Comparison of ENCODE assay signal across 26 cellular contexts in genomic region chr6:142367501-142368018, GRCh38.
A peak's percentile ranks its signal among the peaks of the same experiment; 100 is the strongest.
DNase-seq lines count a peak whose midpoint lies in the region; ATAC-seq, FAIRE-seq and TF ChIP-seq lines count a peak whose summit lies in the region.
"Had no signal": no experiment of that assay in that cellular context is flagged by ENCODE, and none has a peak within 500 bp of the region (broad histone marks: within the 10 kb centered on the region; RNA-seq: fewer than 3 reads in every experiment).

No MANE protein-coding gene starts in this region.

- H3K4me2 ChIP-seq in trophoblast cell (ENCODE audit: low read length) = no peak overlapping the region
- H3K4me2 ChIP-seq: BLaER1 treated with 17β-estradiol and CSF1 and Interleukin-3, amounts not matched to agents 10 nM and 100 nM had no signal

- H3K9me3 ChIP-seq in right atrium auricular region (no peaks in the 10 kb centered on the region), adipocyte (ENCODE audit: control insufficient read depth, low read length) (no peaks in the 10 kb centered on the region), trophoblast cell (ENCODE audit: insufficient read depth, low read depth, low read length) (no peaks in the 10 kb centered on the region), A673 (ENCODE audit: low read depth, low read length, poor library complexity, severe bottlenecking) (no peaks in the 10 kb centered on the region), kidney (ENCODE audit: control insufficient read depth in 1 of 2, low read length in 2 of 2) (no peaks in the 10 kb centered on the region)
- H3K9me3 ChIP-seq: ascending aorta; BLaER1 treated with 17β-estradiol and CSF1 and Interleukin-3, amounts not matched to agents 10 nM and 100 nM; Caco-2; prostate gland had no signal

- no peaks in the 10 kb centered on the region for H3K27me3 ChIP-seq in right atrium auricular region
- no peaks in the 10 kb centered on the region for H3K27me3 ChIP-seq in adipocyte (replicated peaks; ENCODE audit: control insufficient read depth, insufficient read depth, low read length)
- H3K27me3 ChIP-seq in trophoblast cell (ENCODE audit: insufficient read depth, low read length) = no peaks in the 10 kb centered on the region
- H3K27me3 ChIP-seq in A673 (replicated peaks; ENCODE audit: insufficient read depth, low read depth, low read length, poor library complexity) = no peaks in the 10 kb centered on the region
- H3K27me3 ChIP-seq: ascending aorta; BLaER1 treated with 17β-estradiol and CSF1 and Interleukin-3, amounts not matched to agents 10 nM and 100 nM; dorsolateral prefrontal cortex had no signal

- ATAC-seq in Right ventricle myocardium superior (ENCODE audit: poor library complexity) = peak; percentile 72
- ATAC-seq: activated T-helper 17 cell treated with anti-CD3 and anti-CD28 coated beads, Interleukin-2, amount 50 U/mL, for 72 hours; stimulated activated memory B cell treated with anti-CD40 and anti-IgM and Interleukin-4, amounts not matched to agents 10 μg/mL and 1 μg/mL and 100 μg/mL, for 72 hours had no signal

- H3K79me1 ChIP-seq in trophoblast cell (ENCODE audit: low read length) = peaks cover under 1% of the 10 kb centered on the region

- no peak overlapping the region for H3K23ac ChIP-seq in trophoblast cell (ENCODE audit: low read length)

- no peak overlapping the region for H4K91ac ChIP-seq in trophoblast cell (ENCODE audit: low read depth, low read length)

- POLR2A ChIA-PET in A673 (lab: Charles Lee; ENCODE audit: low non-redundant PET) = no interaction called here

- peak overlapping the region; percentile 33 for H4K8ac ChIP-seq in trophoblast cell (ENCODE audit: low read depth, low read length)

- H3K36me3 ChIP-seq in right atrium auricular region (no peaks in the 10 kb centered on the region), adipocyte (ENCODE audit: control insufficient read depth, insufficient read depth, low read length, severe bottlenecking) (no peaks in the 10 kb centered on the region), trophoblast cell (ENCODE audit: control insufficient read depth in 1 of 2, insufficient read depth in 2 of 2, low read length in 2 of 2) (peaks cover 0 to 2% of the 10 kb centered on the region in 2 experiments), A673 (ENCODE audit: insufficient read depth, low read length, poor library complexity, severe bottlenecking) (no peaks in the 10 kb centered on the region), kidney (ENCODE audit: control insufficient read depth in 1 of 2, insufficient read depth in 2 of 2, low read length in 2 of 2) (no peaks in the 10 kb centered on the region)
- H3K36me3 ChIP-seq: ascending aorta; BLaER1 treated with 17β-estradiol and CSF1 and Interleukin-3, amounts not matched to agents 10 nM and 100 nM; prostate gland had no signal

- intact Hi-C loops in Right ventricle myocardium superior (cut with DNase I) = no loop called here
- intact Hi-C loops in A673 (cut with micrococcal nuclease; ENCODE audit: unreplicated experiment) = no loop called here
- intact Hi-C loops in kidney (cut with DNase I) = no loop called here

- H2BK12ac ChIP-seq in trophoblast cell (ENCODE audit: low read length) = no peak overlapping the region

- H3K4me1 ChIP-seq in right atrium auricular region (no peaks in the 10 kb centered on the region), adipocyte (ENCODE audit: control insufficient read depth, insufficient read depth, low read length) (peaks cover 7% of the 10 kb centered on the region), trophoblast cell (ENCODE audit: control insufficient read depth in 1 of 2, insufficient read depth in 2 of 2, low read length in 2 of 2) (no peaks in the 10 kb centered on the region), A673 (ENCODE audit: insufficient read depth, low read length, poor library complexity, severe bottlenecking) (no peaks in the 10 kb centered on the region), kidney (ENCODE audit: control insufficient read depth in 1 of 2, insufficient read depth in 1 of 2, low read depth in 1 of 2, low read length in 2 of 2) (no peaks in the 10 kb centered on the region)
- H3K4me1 ChIP-seq: ascending aorta; BLaER1 treated with 17β-estradiol and CSF1 and Interleukin-3, amounts not matched to agents 10 nM and 100 nM; prostate gland had no signal

- WGBS in trophoblast cell (ENCODE audit: extremely low coverage, insufficient coverage, insufficient read length) = no CpG with 5 or more reads among the region's 9 CpGs

- TF ChIP-seq CTCF in right atrium auricular region (IDR thresholded peaks at IDR 0.05) = no peak
- TF ChIP-seq CTCF in A673 (conservative IDR thresholded peaks at IDR 0.05; ENCODE audit: low read depth, low read length) = no peak
- no peak for TF ChIP-seq CTCF in kidney (IDR thresholded peaks at IDR 0.05; ENCODE audit: borderline replicate concordance, extremely low read depth, insufficient read depth)

- H3K14ac ChIP-seq in trophoblast cell (ENCODE audit: low read length) = no peak overlapping the region

- FAIRE-seq in kidney (lab: Jason Lieb, UNC) = no peak
- FAIRE-seq: H1, urothelium cell line had no signal

- no peak overlapping the region for H4K12ac ChIP-seq in trophoblast cell (ENCODE audit: low read depth, low read length)

- no peak overlapping the region for H3K9ac ChIP-seq in adipocyte (ENCODE audit: low read length)
- no peak overlapping the region for H3K9ac ChIP-seq in trophoblast cell (ENCODE audit: low read length)
- H3K9ac ChIP-seq in kidney (ENCODE audit: low read length in 2 of 2) = no peak overlapping the region
- H3K9ac ChIP-seq: BLaER1 treated with 17β-estradiol and CSF1 and Interleukin-3, amounts not matched to agents 10 nM and 100 nM had no signal

- H2BK5ac ChIP-seq in trophoblast cell (ENCODE audit: low read depth, low read length, poor library complexity) = no peak overlapping the region

- no peak overlapping the region for H2AK5ac ChIP-seq in trophoblast cell (ENCODE audit: low read length)

- H3K27ac ChIP-seq in right atrium auricular region (peak overlapping the region in 1 of 2 donors; percentile 51), trophoblast cell (ENCODE audit: low read depth, low read length) (no peak overlapping the region), A673 (ENCODE audit: low read depth, low read length, poor library complexity, severe bottlenecking) (no peak overlapping the region), kidney (ENCODE audit: low read depth in 2 of 2, low read length in 2 of 2) (no peak overlapping the region)
- H3K27ac ChIP-seq: ascending aorta; BLaER1 treated with 17β-estradiol and CSF1 and Interleukin-3, amounts not matched to agents 10 nM and 100 nM; dorsolateral prefrontal cortex; prostate gland; RWPE1 had no signal

- H3K4ac ChIP-seq in trophoblast cell (ENCODE audit: low read depth, low read length) = no peak overlapping the region

- no peak overlapping the region for H2AFZ ChIP-seq in trophoblast cell (ENCODE audit: insufficient read depth, low read length, poor library complexity)

- DNase-seq in Right ventricle myocardium superior = peak; percentile 41
- no peak for DNase-seq in right atrium auricular region (ENCODE audit: low spot score)
- DNase-seq in NCI-H69 (lab: John Stamatoyannopoulos, UW) = peak; percentile 22
- DNase-seq in adipocyte (ENCODE audit: low read depth) = no peak
- DNase-seq in trophoblast cell = no peak
- no peak for DNase-seq in A673 (ENCODE audit: low spot score)
- DNase-seq in OCI-M2 (lab: John Stamatoyannopoulos, UW; ENCODE audit: unreplicated experiment) = no peak
- no peak for DNase-seq in kidney
- DNase-seq: activated CD8-positive, alpha-beta memory T cell treated with anti-CD3 and anti-CD28 coated beads, Interleukin-2, amount 50 U/mL, for 48 hours; Caco-2; caudate nucleus; DMS79; dorsolateral prefrontal cortex; head of caudate nucleus; Kasumi-1; NCI-H187 treated with DMSO at 0.1 percent for 48 hours; stimulated activated CD4-positive, alpha-beta T cell treated with anti-CD3 and anti-CD28 coated beads, Interleukin-4, amount 100 ng/mL, for 1 hour had no signal

- no peak overlapping the region for H3K18ac ChIP-seq in trophoblast cell (ENCODE audit: low read length)

- no peak overlapping the region for H3K4me3 ChIP-seq in right atrium auricular region
- H3K4me3 ChIP-seq in adipocyte (ENCODE audit: low read length) = peak overlapping the region; percentile 2
- H3K4me3 ChIP-seq in trophoblast cell (ENCODE audit: low read depth, low read length) = no peak overlapping the region
- H3K4me3 ChIP-seq in A673 (ENCODE audit: low read depth, low read length, poor library complexity, severe bottlenecking) = no peak overlapping the region
- H3K4me3 ChIP-seq in kidney (ENCODE audit: low read length in 2 of 2) = no peak overlapping the region
- H3K4me3 ChIP-seq: ascending aorta; BLaER1 treated with 17β-estradiol and CSF1 and Interleukin-3, amounts not matched to agents 10 nM and 100 nM; dorsolateral prefrontal cortex; prostate gland; skin epidermis had no signal

- BruUV-seq in A673 (replicated peaks; lab: Mats Ljungman, UMichigan) = no TSS peak

- CTCF ChIA-PET in A673 (lab: Charles Lee) = no interaction called here

- H3K79me2 ChIP-seq in trophoblast cell (ENCODE audit: control insufficient read depth, insufficient read depth, low read length, poor library complexity) = no peaks in the 10 kb centered on the region

- H2BK120ac ChIP-seq in trophoblast cell (ENCODE audit: insufficient read depth, low read length, poor library complexity) = no peak overlapping the region

Comparison
In these comparisons a context has a peak if more than half of its experiments do, and no peak if none do; other contexts are left out.
1. DNase-seq: peak in Right ventricle myocardium superior (single experiment) and NCI-H69 (single experiment); none in right atrium auricular region (single experiment), adipocyte (single experiment), trophoblast cell (0 of 2), A673 (single experiment), OCI-M2 (single experiment) and kidney (single experiment).